ENCODE assay signal across 24 cellular contexts in genomic region chr2:198692907-198693510, GRCh38.
"Had no signal": no experiment of that assay in that cellular context is flagged by ENCODE, and none has a peak within 500 bp of the region (broad histone marks: within the 10 kb centered on the region; RNA-seq: fewer than 3 reads in every experiment).

No MANE protein-coding gene starts in this region.

- H3K27me3 ChIP-seq: adrenal gland, breast epithelium, tibial nerve, uterus had no signal

- H3K27ac Mint-ChIP-seq: activated CD4-positive, alpha-beta T cell treated with anti-CD3 and anti-CD28 coated beads for 36 hours; activated naive CD4-positive, alpha-beta T cell treated with anti-CD3 and anti-CD28 coated beads, Interleukin-2, amount 50 U/mL, for 72 hours; mesothelial cell of epicardium; natural killer cell treated with Interleukin-12 subunit alpha and Interleukin-12 subunit beta and Interleukin-15 and Interleukin-18, amount 100 ng/mL, for 72 hours; stimulated activated naive CD8-positive, alpha-beta T cell treated with anti-CD3 and anti-CD28 coated beads, Interleukin-15, Interleukin-2, amounts not matched to agents 100 ng/mL and 50 ng/mL, for 24 hours had no signal

- H3K36me3 ChIP-seq: adrenal gland, breast epithelium, prostate gland, tibial nerve, uterus had no signal

- H3K4me3 Mint-ChIP-seq: activated CD4-positive, alpha-beta T cell treated with anti-CD3 and anti-CD28 coated beads for 36 hours; mesothelial cell of epicardium; natural killer cell treated with Interleukin-12 subunit alpha and Interleukin-12 subunit beta and Interleukin-15 and Interleukin-18, amount 100 ng/mL, for 72 hours; stimulated activated naive CD8-positive, alpha-beta T cell treated with anti-CD3 and anti-CD28 coated beads, Interleukin-15, Interleukin-2, amounts not matched to agents 100 ng/mL and 50 ng/mL, for 24 hours; WTC11 had no signal

- ATAC-seq: activated CD4-positive, alpha-beta T cell treated with anti-CD3 and anti-CD28 coated beads for 36 hours; activated naive CD4-positive, alpha-beta T cell treated with anti-CD3 and anti-CD28 coated beads, Interleukin-2, amount 50 U/mL, for 72 hours; natural killer cell treated with Interleukin-12 subunit alpha and Interleukin-12 subunit beta and Interleukin-15 and Interleukin-18, amount 100 ng/mL, for 72 hours; right cardiac atrium; WTC11 had no signal

- H3K4me1 ChIP-seq: adrenal gland, breast epithelium, prostate gland, tibial nerve, uterus had no signal

- H3K4me1 Mint-ChIP-seq: activated CD4-positive, alpha-beta T cell treated with anti-CD3 and anti-CD28 coated beads for 36 hours; mesothelial cell of epicardium had no signal

- H3K9me3 ChIP-seq: adrenal gland, breast epithelium, prostate gland, uterus had no signal

- H3K27me3 Mint-ChIP-seq: activated CD4-positive, alpha-beta T cell treated with anti-CD3 and anti-CD28 coated beads for 36 hours; natural killer cell treated with Interleukin-12 subunit alpha and Interleukin-12 subunit beta and Interleukin-15 and Interleukin-18, amount 100 ng/mL, for 72 hours; stimulated activated naive CD8-positive, alpha-beta T cell treated with anti-CD3 and anti-CD28 coated beads, Interleukin-15, Interleukin-2, amounts not matched to agents 100 ng/mL and 50 ng/mL, for 24 hours had no signal

- H3K4me3 ChIP-seq: adrenal gland, breast epithelium, prostate gland, tibial nerve, uterus had no signal

- H3K36me3 Mint-ChIP-seq: activated naive CD4-positive, alpha-beta T cell treated with anti-CD3 and anti-CD28 coated beads, Interleukin-2, amount 50 U/mL, for 72 hours; mesothelial cell of epicardium; natural killer cell treated with Interleukin-12 subunit alpha and Interleukin-12 subunit beta and Interleukin-15 and Interleukin-18, amount 100 ng/mL, for 72 hours; WTC11 had no signal

- H3K27ac ChIP-seq: adrenal gland, breast epithelium, prostate gland, tibial nerve, uterus had no signal

- DNase-seq: activated CD4-positive, alpha-beta T cell treated with anti-CD3 and anti-CD28 coated beads for 36 hours; activated CD4-positive, alpha-beta T cell treated with anti-CD3 and anti-CD28 coated beads, Interleukin-2, amount 50 U/mL, for 48 hours; activated gamma-delta T cell; adrenal gland; cerebellar nuclear complex; cortex of kidney; erythroblast; foreskin melanocyte; glutamatergic neuron; hypothalamus; islet precursor cell; right cardiac atrium; small intestine; stimulated activated CD4-positive, alpha-beta T cell treated with anti-CD3 and anti-CD28 coated beads, Interleukin-15, amount 100 ng/mL, for 24 hours; stimulated activated CD4-positive, alpha-beta T cell treated with anti-CD3 and anti-CD28 coated beads, Interleukin-2, amount 100 ng/mL, for 48 hours; uterus had no signal

- H3K9me3 Mint-ChIP-seq: stimulated activated naive CD8-positive, alpha-beta T cell treated with anti-CD3 and anti-CD28 coated beads, Interleukin-15, Interleukin-2, amounts not matched to agents 100 ng/mL and 50 ng/mL, for 24 hours had no signal
